In genomic region chr10:95561200-95562177, GRCh38 we compare ENCODE assay signal across 1 cellular context.
TF ChIP-seq lines count a peak whose summit lies in the region.

Gene SORBS1, minus strand, starts transcription at chr10:95561371. Its CDS starts 120,236 bp downstream, at chr10:95441135.

TF ChIP-seq in HepG2, 621 proteins besides CTCF, POLR2A, EP300 and RAD21 (continued from another document and continues in another):
- TF ChIP-seq ARHGAP35 (CRISPR knock-in tag; IDR thresholded peaks at IDR 0.05; ENCODE audit: borderline replicate concordance), result no peak
- no peak for TF ChIP-seq ZBTB40 (IDR thresholded peaks at IDR 0.05)
- no peak for TF ChIP-seq ZBTB40 (CRISPR knock-in tag; IDR thresholded peaks at IDR 0.05)
- TF ChIP-seq ZNF691 (CRISPR knock-in tag; IDR thresholded peaks at IDR 0.05; ENCODE audit: borderline replicate concordance, low read depth), result 0 out of 2 replicates have a peak, but pooled peaks have one; percentile 29
- TF ChIP-seq XBP1 (CRISPR knock-in tag; IDR thresholded peaks at IDR 0.05), result no peak
- no peak for TF ChIP-seq ZNF839 (CRISPR knock-in tag; IDR thresholded peaks at IDR 0.05; ENCODE audit: borderline replicate concordance)
- no peak for TF ChIP-seq ZNF780A (CRISPR knock-in tag; IDR thresholded peaks at IDR 0.05)
- no peak for TF ChIP-seq ZFP82 (CRISPR knock-in tag; IDR thresholded peaks at IDR 0.05; ENCODE audit: borderline replicate concordance)
- TF ChIP-seq MNT (IDR thresholded peaks at IDR 0.05), result peak; percentile 53
- peak; percentile 98 for TF ChIP-seq ZMYM3 (CRISPR knock-in tag; IDR thresholded peaks at IDR 0.05)
- TF ChIP-seq SOX13 (IDR thresholded peaks at IDR 0.05), result no peak
- no peak for TF ChIP-seq SOX13 (CRISPR knock-in tag; conservative IDR thresholded peaks at IDR 0.05 in 1 of 2, IDR thresholded peaks at IDR 0.05 in 1 of 2)
- no peak for TF ChIP-seq PAF1 (CRISPR knock-in tag; IDR thresholded peaks at IDR 0.05)
- no peak for TF ChIP-seq ZNF354B (CRISPR knock-in tag; IDR thresholded peaks at IDR 0.05)
- TF ChIP-seq ZNF142 (CRISPR knock-in tag; IDR thresholded peaks at IDR 0.05), result peak; percentile 94
- TF ChIP-seq MIER3 (CRISPR knock-in tag; IDR thresholded peaks at IDR 0.05; ENCODE audit: borderline replicate concordance), result no peak
- TF ChIP-seq CCAR2 (optimal IDR thresholded peaks at IDR 0.05; ENCODE audit: low read depth, low read length), result no peak
- peak; percentile 61; the same call in 1 of the 2 replicates for TF ChIP-seq REPIN1 (CRISPR knock-in tag; IDR thresholded peaks at IDR 0.05; ENCODE audit: borderline replicate concordance, low read depth)
- no peak for TF ChIP-seq CC2D1A (CRISPR knock-in tag; IDR thresholded peaks at IDR 0.05)
- no peak for TF ChIP-seq MIXL1 (CRISPR knock-in tag; IDR thresholded peaks at IDR 0.05)
- TF ChIP-seq ZNF101 (CRISPR knock-in tag; IDR thresholded peaks at IDR 0.05; ENCODE audit: borderline replicate concordance, low read depth), result no peak
- TF ChIP-seq NR2C2 (CRISPR knock-in tag; IDR thresholded peaks at IDR 0.05; ENCODE audit: borderline replicate concordance), result no peak
- peak; percentile 54 for TF ChIP-seq HDAC2 (CRISPR knock-in tag; IDR thresholded peaks at IDR 0.05)
- TF ChIP-seq ZNF20 (CRISPR knock-in tag; IDR thresholded peaks at IDR 0.05), result no peak
- no peak for TF ChIP-seq RFX3 (CRISPR knock-in tag; IDR thresholded peaks at IDR 0.05)
- TF ChIP-seq ZNF34 (CRISPR knock-in tag; IDR thresholded peaks at IDR 0.05; ENCODE audit: borderline replicate concordance), result no peak
- peak; percentile 42; the same call in 1 of the 2 replicates for TF ChIP-seq KLF6 (CRISPR knock-in tag; IDR thresholded peaks at IDR 0.05)
- TF ChIP-seq KIAA2018 (CRISPR knock-in tag; IDR thresholded peaks at IDR 0.05; ENCODE audit: borderline replicate concordance), result no peak
- TF ChIP-seq ZNF777 (CRISPR knock-in tag; IDR thresholded peaks at IDR 0.05), result no peak
- peak; percentile 65; the same call in 1 of the 2 replicates for TF ChIP-seq POLR2AphosphoS5 (IDR thresholded peaks at IDR 0.05; ENCODE audit: low read depth, low read length)
- TF ChIP-seq KDM5B (CRISPR knock-in tag; IDR thresholded peaks at IDR 0.05; ENCODE audit: borderline replicate concordance), result no peak
